Comparison of ENCODE assay signal across 25 cellular contexts in genomic region chr7:6365451-6365850, GRCh38.
"Had no signal": no experiment of that assay in that cellular context is flagged by ENCODE, and none has a peak within 500 bp of the region (broad histone marks: within the 10 kb centered on the region; RNA-seq: fewer than 3 reads in every experiment).

No MANE protein-coding gene starts in this region.

- H3K4me3 ChIP-seq: MG63, SJSA1, SK-N-MC had no signal

- H3K27me3 ChIP-seq: MG63, SJSA1 had no signal

- H3K9me3 ChIP-seq: MG63, SJSA1 had no signal

- ATAC-seq: HepG2 had no signal

- H3K27ac ChIP-seq: SJSA1, SK-N-MC had no signal

- FAIRE-seq: HepG2, RCC 7860 had no signal

- DNase-seq: IMR-90, Karpas-422, KG1, MG63, NCI-H1092, NCI-H1105 treated with DMSO at 0.1 percent for 48 hours, NCI-H1417 treated with DMSO at 0.1 percent for 48 hours, NCI-H146, NCI-H1694 treated with DMSO at 0.1 percent for 48 hours, NCI-H1930, NCI-H2081, NCI-H2107, NCI-H226, NCI-H446, NCI-H510A, NCI-H524 treated with DMSO at 0.1 percent for 48 hours, NCI-H69, NCI-H774, Right ventricle myocardium superior, RPMI8226, SIG-M5 had no signal

- H3K36me3 ChIP-seq: MG63, SJSA1 had no signal
